In genomic region chr9:129026442-129027223, GRCh38 we compare ENCODE assay signal across 1 cellular context.
A peak's percentile ranks its signal among the peaks of the same experiment; 100 is the strongest.
TF ChIP-seq lines count a peak whose summit lies in the region.

No MANE protein-coding gene starts in this region.

TF ChIP-seq in K562, 482 proteins besides CTCF, POLR2A, EP300 and RAD21:
- TF ChIP-seq CEBPG (CRISPR knock-in tag; IDR thresholded peaks at IDR 0.05), result no peak
- TF ChIP-seq CEBPG (tag; conservative IDR thresholded peaks at IDR 0.05 in 1 of 2, IDR thresholded peaks at IDR 0.05 in 1 of 2), result no peak
- TF ChIP-seq, protein P1, sequence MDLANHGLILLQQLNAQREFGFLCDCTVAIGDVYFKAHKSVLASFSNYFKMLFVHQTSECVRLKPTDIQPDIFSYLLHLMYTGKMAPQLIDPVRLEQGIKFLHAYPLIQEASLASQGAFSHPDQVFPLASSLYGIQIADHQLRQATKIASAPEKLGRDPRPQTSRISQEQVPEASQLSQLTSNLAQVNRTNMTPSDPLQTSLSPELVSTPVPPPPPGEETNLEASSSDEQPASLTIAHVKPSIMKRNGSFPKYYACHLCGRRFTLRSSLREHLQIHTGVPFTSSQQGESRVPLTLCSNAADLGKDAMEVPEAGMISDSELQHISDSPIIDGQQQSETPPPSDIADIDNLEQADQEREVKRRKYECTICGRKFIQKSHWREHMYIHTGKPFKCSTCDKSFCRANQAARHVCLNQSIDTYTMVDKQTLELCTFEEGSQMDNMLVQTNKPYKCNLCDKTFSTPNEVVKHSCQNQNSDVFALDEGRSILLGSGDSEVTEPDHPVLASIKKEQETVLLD (IDR thresholded peaks at IDR 0.05), result no peak
- TF ChIP-seq XRCC4 (IDR thresholded peaks at IDR 0.05; ENCODE audit: extremely low read depth, insufficient read depth, insufficient read length), result no peak
- peak; percentile 72; the same call in 1 of the 2 replicates for TF ChIP-seq GATA2 (CRISPR knock-in tag; IDR thresholded peaks at IDR 0.05)
- no peak for TF ChIP-seq JUND (IDR thresholded peaks at IDR 0.05; ENCODE audit: borderline replicate concordance, low read depth, low read length)
- no peak for TF ChIP-seq JUND (tag; IDR thresholded peaks at IDR 0.05; ENCODE audit: borderline replicate concordance, low read depth, low read length)
- TF ChIP-seq STAG1 (CRISPR knock-in tag; IDR thresholded peaks at IDR 0.05; ENCODE audit: borderline replicate concordance), result 0 out of 2 replicates have a peak, but pooled peaks have one; percentile 12
- no peak for TF ChIP-seq BACH1 (tag; IDR thresholded peaks at IDR 0.05)
- no peak for TF ChIP-seq PCBP1 (IDR thresholded peaks at IDR 0.05; ENCODE audit: low read depth, low read length, poor library complexity, severe bottlenecking)
- TF ChIP-seq, protein P2, sequence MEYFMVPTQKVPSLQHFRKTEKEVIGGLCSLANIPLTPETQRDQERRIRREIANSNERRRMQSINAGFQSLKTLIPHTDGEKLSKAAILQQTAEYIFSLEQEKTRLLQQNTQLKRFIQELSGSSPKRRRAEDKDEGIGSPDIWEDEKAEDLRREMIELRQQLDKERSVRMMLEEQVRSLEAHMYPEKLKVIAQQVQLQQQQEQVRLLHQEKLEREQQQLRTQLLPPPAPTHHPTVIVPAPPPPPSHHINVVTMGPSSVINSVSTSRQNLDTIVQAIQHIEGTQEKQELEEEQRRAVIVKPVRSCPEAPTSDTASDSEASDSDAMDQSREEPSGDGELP (CRISPR knock-in tag; IDR thresholded peaks at IDR 0.05; ENCODE audit: borderline replicate concordance), result 0 out of 2 replicates have a peak, but pooled peaks have one; percentile 20
- peak; percentile 13 for TF ChIP-seq ZFP36 (IDR thresholded peaks at IDR 0.05; ENCODE audit: low read depth, low read length, partially characterized antibody)
- TF ChIP-seq, protein P3, sequence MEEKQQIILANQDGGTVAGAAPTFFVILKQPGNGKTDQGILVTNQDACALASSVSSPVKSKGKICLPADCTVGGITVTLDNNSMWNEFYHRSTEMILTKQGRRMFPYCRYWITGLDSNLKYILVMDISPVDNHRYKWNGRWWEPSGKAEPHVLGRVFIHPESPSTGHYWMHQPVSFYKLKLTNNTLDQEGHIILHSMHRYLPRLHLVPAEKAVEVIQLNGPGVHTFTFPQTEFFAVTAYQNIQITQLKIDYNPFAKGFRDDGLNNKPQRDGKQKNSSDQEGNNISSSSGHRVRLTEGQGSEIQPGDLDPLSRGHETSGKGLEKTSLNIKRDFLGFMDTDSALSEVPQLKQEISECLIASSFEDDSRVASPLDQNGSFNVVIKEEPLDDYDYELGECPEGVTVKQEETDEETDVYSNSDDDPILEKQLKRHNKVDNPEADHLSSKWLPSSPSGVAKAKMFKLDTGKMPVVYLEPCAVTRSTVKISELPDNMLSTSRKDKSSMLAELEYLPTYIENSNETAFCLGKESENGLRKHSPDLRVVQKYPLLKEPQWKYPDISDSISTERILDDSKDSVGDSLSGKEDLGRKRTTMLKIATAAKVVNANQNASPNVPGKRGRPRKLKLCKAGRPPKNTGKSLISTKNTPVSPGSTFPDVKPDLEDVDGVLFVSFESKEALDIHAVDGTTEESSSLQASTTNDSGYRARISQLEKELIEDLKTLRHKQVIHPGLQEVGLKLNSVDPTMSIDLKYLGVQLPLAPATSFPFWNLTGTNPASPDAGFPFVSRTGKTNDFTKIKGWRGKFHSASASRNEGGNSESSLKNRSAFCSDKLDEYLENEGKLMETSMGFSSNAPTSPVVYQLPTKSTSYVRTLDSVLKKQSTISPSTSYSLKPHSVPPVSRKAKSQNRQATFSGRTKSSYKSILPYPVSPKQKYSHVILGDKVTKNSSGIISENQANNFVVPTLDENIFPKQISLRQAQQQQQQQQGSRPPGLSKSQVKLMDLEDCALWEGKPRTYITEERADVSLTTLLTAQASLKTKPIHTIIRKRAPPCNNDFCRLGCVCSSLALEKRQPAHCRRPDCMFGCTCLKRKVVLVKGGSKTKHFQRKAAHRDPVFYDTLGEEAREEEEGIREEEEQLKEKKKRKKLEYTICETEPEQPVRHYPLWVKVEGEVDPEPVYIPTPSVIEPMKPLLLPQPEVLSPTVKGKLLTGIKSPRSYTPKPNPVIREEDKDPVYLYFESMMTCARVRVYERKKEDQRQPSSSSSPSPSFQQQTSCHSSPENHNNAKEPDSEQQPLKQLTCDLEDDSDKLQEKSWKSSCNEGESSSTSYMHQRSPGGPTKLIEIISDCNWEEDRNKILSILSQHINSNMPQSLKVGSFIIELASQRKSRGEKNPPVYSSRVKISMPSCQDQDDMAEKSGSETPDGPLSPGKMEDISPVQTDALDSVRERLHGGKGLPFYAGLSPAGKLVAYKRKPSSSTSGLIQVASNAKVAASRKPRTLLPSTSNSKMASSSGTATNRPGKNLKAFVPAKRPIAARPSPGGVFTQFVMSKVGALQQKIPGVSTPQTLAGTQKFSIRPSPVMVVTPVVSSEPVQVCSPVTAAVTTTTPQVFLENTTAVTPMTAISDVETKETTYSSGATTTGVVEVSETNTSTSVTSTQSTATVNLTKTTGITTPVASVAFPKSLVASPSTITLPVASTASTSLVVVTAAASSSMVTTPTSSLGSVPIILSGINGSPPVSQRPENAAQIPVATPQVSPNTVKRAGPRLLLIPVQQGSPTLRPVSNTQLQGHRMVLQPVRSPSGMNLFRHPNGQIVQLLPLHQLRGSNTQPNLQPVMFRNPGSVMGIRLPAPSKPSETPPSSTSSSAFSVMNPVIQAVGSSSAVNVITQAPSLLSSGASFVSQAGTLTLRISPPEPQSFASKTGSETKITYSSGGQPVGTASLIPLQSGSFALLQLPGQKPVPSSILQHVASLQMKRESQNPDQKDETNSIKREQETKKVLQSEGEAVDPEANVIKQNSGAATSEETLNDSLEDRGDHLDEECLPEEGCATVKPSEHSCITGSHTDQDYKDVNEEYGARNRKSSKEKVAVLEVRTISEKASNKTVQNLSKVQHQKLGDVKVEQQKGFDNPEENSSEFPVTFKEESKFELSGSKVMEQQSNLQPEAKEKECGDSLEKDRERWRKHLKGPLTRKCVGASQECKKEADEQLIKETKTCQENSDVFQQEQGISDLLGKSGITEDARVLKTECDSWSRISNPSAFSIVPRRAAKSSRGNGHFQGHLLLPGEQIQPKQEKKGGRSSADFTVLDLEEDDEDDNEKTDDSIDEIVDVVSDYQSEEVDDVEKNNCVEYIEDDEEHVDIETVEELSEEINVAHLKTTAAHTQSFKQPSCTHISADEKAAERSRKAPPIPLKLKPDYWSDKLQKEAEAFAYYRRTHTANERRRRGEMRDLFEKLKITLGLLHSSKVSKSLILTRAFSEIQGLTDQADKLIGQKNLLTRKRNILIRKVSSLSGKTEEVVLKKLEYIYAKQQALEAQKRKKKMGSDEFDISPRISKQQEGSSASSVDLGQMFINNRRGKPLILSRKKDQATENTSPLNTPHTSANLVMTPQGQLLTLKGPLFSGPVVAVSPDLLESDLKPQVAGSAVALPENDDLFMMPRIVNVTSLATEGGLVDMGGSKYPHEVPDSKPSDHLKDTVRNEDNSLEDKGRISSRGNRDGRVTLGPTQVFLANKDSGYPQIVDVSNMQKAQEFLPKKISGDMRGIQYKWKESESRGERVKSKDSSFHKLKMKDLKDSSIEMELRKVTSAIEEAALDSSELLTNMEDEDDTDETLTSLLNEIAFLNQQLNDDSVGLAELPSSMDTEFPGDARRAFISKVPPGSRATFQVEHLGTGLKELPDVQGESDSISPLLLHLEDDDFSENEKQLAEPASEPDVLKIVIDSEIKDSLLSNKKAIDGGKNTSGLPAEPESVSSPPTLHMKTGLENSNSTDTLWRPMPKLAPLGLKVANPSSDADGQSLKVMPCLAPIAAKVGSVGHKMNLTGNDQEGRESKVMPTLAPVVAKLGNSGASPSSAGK (IDR thresholded peaks at IDR 0.05), result 0 out of 2 replicates have a peak, but pooled peaks have one; percentile 26
- no peak for TF ChIP-seq POU5F1 (IDR thresholded peaks at IDR 0.05; ENCODE audit: borderline replicate concordance, low read depth, low read length, partially characterized antibody)
- TF ChIP-seq RAD51 (IDR thresholded peaks at IDR 0.05; ENCODE audit: borderline replicate concordance, low read depth), result peak; percentile 15; the same call in 1 of the 2 replicates
- peak; percentile 21; the same call in 1 of the 2 replicates for TF ChIP-seq VEZF1 (CRISPR knock-in tag; IDR thresholded peaks at IDR 0.05)
- TF ChIP-seq USF1 (CRISPR knock-in tag; IDR thresholded peaks at IDR 0.05), result peak; percentile 72; the same call in 1 of the 2 replicates
- TF ChIP-seq RFX1 (IDR thresholded peaks at IDR 0.05), result peak; percentile 90
- TF ChIP-seq, protein P4, sequence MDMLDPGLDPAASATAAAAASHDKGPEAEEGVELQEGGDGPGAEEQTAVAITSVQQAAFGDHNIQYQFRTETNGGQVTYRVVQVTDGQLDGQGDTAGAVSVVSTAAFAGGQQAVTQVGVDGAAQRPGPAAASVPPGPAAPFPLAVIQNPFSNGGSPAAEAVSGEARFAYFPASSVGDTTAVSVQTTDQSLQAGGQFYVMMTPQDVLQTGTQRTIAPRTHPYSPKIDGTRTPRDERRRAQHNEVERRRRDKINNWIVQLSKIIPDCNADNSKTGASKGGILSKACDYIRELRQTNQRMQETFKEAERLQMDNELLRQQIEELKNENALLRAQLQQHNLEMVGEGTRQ (CRISPR knock-in tag; IDR thresholded peaks at IDR 0.05), result peak; percentile 37; the same call in 1 of the 2 replicates
- TF ChIP-seq ZNF263 (CRISPR knock-in tag; IDR thresholded peaks at IDR 0.05; ENCODE audit: borderline replicate concordance), result peak; percentile 48; the same call in 1 of the 2 replicates
